ENCODE assay signal across 10 cellular contexts in the genomic region with DNA sequence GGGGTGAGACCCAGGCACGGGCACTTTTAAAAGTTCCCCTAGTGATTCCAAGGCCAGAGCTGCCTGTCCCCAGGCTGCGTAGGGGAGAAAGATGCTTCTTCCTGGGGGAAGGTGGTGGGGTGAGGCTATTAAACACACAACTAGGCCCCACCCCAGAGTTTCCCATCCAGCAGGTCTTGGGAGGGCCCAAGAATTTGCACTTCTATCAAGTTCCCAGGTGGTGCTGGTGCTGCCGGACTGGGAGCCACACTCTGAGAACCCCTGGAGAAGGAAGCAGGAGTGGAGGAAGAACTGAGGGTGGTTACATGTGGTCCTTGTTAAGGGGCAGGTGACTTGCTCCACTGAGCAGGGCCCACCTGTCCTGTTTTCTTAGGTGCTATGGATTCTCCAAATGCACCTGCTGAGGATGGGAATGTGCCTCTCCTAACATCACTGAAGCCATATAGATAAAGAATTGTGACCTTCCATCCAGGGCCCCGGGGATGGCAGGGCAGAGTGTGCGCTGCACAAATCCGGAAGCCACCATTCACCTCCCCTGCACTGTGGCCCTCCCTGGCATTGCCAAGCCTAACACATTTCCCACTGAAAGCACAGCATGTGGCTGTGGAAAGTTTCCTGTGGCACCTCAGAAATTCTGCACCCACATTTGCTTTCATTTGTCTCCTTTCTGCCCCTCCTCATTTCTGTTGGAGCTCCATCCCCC.
DNase-seq lines count a peak whose midpoint lies in the region; ATAC-seq and TF ChIP-seq lines count a peak whose summit lies in the region.
"Had no signal": no experiment of that assay in that cellular context is flagged by ENCODE, and none has a peak within 500 bp of the region (broad histone marks: within the 10 kb centered on the region; RNA-seq: fewer than 3 reads in every experiment).

No MANE protein-coding gene starts in this region.

- CTCF ChIA-PET in AG04450 (lab: Charles Lee), result interaction anchor here (5.2 kb wide), 1 partner anchor 250 kb away, joined by 38 read pairs; no protein-coding TSS in a partner anchor

- no peaks in the 10 kb centered on the region for H3K36me3 ChIP-seq in psoas muscle (ENCODE audit: insufficient read depth in 1 of 2, low read depth in 1 of 2)

- ATAC-seq in right cardiac atrium (peak in 1 of 2 donors; percentile 4), psoas muscle (peak in 3 of 4 donors; percentile 2 to 7 (median 3)), HG02763 (IDR thresholded peaks at IDR 0.05; ENCODE audit: unreplicated experiment) (no peak), GM18873 (IDR thresholded peaks at IDR 0.05; ENCODE audit: low FRiP score, unreplicated experiment) (no peak)
- ATAC-seq: stimulated activated naive CD8-positive, alpha-beta T cell treated with anti-CD3 and anti-CD28 coated beads, Interleukin-15, Interleukin-2, amounts not matched to agents 100 U/mL and 50 U/mL, for 24 hours had no signal

- H3K4me3 ChIP-seq in AG04450 (ENCODE audit: low read depth, low read length), result no peak overlapping the region
- H3K4me3 ChIP-seq in right cardiac atrium (ENCODE audit: low read length), result no peak overlapping the region
- peak overlapping the region; percentile 11 for H3K4me3 ChIP-seq in psoas muscle

- WGBS in right cardiac atrium, result 78% methylated on average over 6 of the region's 6 CpGs
- WGBS in psoas muscle, 3 donors, result 85 to 93% (median 89%) methylated on average over 6 of the region's 6 CpGs

- H3K27ac ChIP-seq in AG04450 (ENCODE audit: low read depth, low read length), result peak overlapping the region; percentile 97
- H3K27ac ChIP-seq in angular gyrus (ENCODE audit: low read depth, low read length), result peak overlapping the region; percentile 84
- H3K27ac ChIP-seq in right cardiac atrium (ENCODE audit: low read length), result peak overlapping the region; percentile 80
- H3K27ac ChIP-seq in psoas muscle, result peak overlapping the region; percentile 85

- H3K4me1 ChIP-seq in right cardiac atrium (ENCODE audit: control insufficient read depth, insufficient read depth, low read length) (peaks cover 48% of the 10 kb centered on the region), psoas muscle (peaks cover 32% of the 10 kb centered on the region)

- POLR2A ChIA-PET in AG04450 (lab: Yijun Ruan, JAX), result interaction anchor here (1.2 to 2.6 kb wide), 2 partner anchors 23 to 112 kb away, joined by 3 to 30 read pairs; a partner anchor contains a TSS

- H3K9me3 ChIP-seq in AG04450 (ENCODE audit: control insufficient read depth, insufficient read depth, low read length) (no peaks in the 10 kb centered on the region; the same call in 1 of the 2 replicates), right cardiac atrium (ENCODE audit: control insufficient read depth, low read length) (no peaks in the 10 kb centered on the region), psoas muscle (no peaks in the 10 kb centered on the region)

- TF ChIP-seq CTCF in AG04450 (IDR thresholded peaks at IDR 0.05; ENCODE audit: low read depth, low read length), result no peak
- no peak for TF ChIP-seq CTCF in psoas muscle (IDR thresholded peaks at IDR 0.05)

- DNase-seq in AG04450 (ENCODE audit: low read depth, low spot score) (no peak), right cardiac atrium (peak in 2 of 3 donors; percentile 55 to 61), psoas muscle (no peak), NCI-H2196 (lab: John Stamatoyannopoulos, UW; ENCODE audit: unreplicated experiment) (no peak)
- no peak for DNase-seq in activated CD4-positive, alpha-beta T cell treated with anti-CD3 and anti-CD28 coated beads for 4 hours
- DNase-seq: NCI-H2171; stimulated activated naive CD8-positive, alpha-beta T cell treated with anti-CD3 and anti-CD28 coated beads, Interleukin-15, Interleukin-2, amounts not matched to agents 100 U/mL and 50 U/mL, for 24 hours had no signal

- intact Hi-C loops in right cardiac atrium (cut with DNase I) (loop anchor here in 2 of 4 donors (10.0 kb wide), 1 partner anchor 111 kb away; a partner anchor contains a TSS), psoas muscle (cut with DNase I) (no loop called here)

- H3K27me3 ChIP-seq in AG04450 (ENCODE audit: control insufficient read depth, insufficient read depth, low read length), result no peaks in the 10 kb centered on the region
- H3K27me3 ChIP-seq in right cardiac atrium (ENCODE audit: control insufficient read depth, insufficient read depth), result no peaks in the 10 kb centered on the region
- H3K27me3 ChIP-seq in psoas muscle (ENCODE audit: insufficient read depth in 3 of 3, low read length in 2 of 3), result no peaks in the 10 kb centered on the region

Comparison
In these comparisons a context has a peak if more than half of its experiments do, and no peak if none do; other contexts are left out.
1. DNase-seq: peak in right cardiac atrium (2 of 3); none in AG04450 (single experiment), psoas muscle (0 of 2), NCI-H2196 (single experiment) and activated CD4-positive, alpha-beta T cell treated with anti-CD3 and anti-CD28 coated beads for 4 hours (0 of 2).
2. ATAC-seq: peak in psoas muscle (3 of 4); none in HG02763 (single experiment) and GM18873 (single experiment).
3. Peak in every context shown above with its lines, with median percentiles within 50 percentile points of each other: H3K27ac ChIP-seq.